ENCODE assay signal across 10 cellular contexts in genomic region chr7:2139004-2139652, GRCh38.
"Had no signal": no experiment of that assay in that cellular context is flagged by ENCODE, and none has a peak within 500 bp of the region (broad histone marks: within the 10 kb centered on the region; RNA-seq: fewer than 3 reads in every experiment).

No MANE protein-coding gene starts in this region.

- H3K27me3 ChIP-seq: body of pancreas, right atrium auricular region, upper lobe of right lung had no signal

- H3K9me3 ChIP-seq: body of pancreas, right atrium auricular region, upper lobe of right lung had no signal

- ATAC-seq: body of pancreas, WTC11 had no signal

- H3K4me3 Mint-ChIP-seq: T-helper 1 cell treated with Interleukin-12 subunit alpha and Interleukin-12 subunit beta and Interleukin-4 antibody, amounts not matched to agents 30 μg/mL and 1 μg/mL, for 36 hours; WTC11 had no signal

- DNase-seq: amniotic stem cell, body of pancreas, erythroblast, hippocampal formation, upper lobe of right lung had no signal

- H3K4me3 ChIP-seq: body of pancreas, right atrium auricular region, upper lobe of right lung had no signal

- H3K27ac Mint-ChIP-seq: T-helper 1 cell treated with Interleukin-12 subunit alpha and Interleukin-12 subunit beta and Interleukin-4 antibody, amounts not matched to agents 30 μg/mL and 1 μg/mL, for 36 hours had no signal

- H3K36me3 Mint-ChIP-seq: activated naive CD4-positive, alpha-beta T cell treated with anti-CD3 and anti-CD28 coated beads, Interleukin-2, amount 50 U/mL, for 72 hours had no signal

- H3K27ac ChIP-seq: body of pancreas, right atrium auricular region, upper lobe of right lung had no signal

- H3K36me3 ChIP-seq: right atrium auricular region had no signal

- H3K4me1 ChIP-seq: body of pancreas, right atrium auricular region, upper lobe of right lung had no signal

- H3K9me3 Mint-ChIP-seq: activated naive CD4-positive, alpha-beta T cell treated with anti-CD3 and anti-CD28 coated beads, Interleukin-2, amount 50 U/mL, for 72 hours; central memory CD8-positive, alpha-beta T cell; T-helper 1 cell treated with Interleukin-12 subunit alpha and Interleukin-12 subunit beta and Interleukin-4 antibody, amounts not matched to agents 30 μg/mL and 1 μg/mL, for 36 hours had no signal

- H3K27me3 Mint-ChIP-seq: central memory CD8-positive, alpha-beta T cell had no signal
